21 cellular contexts compared by ENCODE assay signal in the genomic region with DNA sequence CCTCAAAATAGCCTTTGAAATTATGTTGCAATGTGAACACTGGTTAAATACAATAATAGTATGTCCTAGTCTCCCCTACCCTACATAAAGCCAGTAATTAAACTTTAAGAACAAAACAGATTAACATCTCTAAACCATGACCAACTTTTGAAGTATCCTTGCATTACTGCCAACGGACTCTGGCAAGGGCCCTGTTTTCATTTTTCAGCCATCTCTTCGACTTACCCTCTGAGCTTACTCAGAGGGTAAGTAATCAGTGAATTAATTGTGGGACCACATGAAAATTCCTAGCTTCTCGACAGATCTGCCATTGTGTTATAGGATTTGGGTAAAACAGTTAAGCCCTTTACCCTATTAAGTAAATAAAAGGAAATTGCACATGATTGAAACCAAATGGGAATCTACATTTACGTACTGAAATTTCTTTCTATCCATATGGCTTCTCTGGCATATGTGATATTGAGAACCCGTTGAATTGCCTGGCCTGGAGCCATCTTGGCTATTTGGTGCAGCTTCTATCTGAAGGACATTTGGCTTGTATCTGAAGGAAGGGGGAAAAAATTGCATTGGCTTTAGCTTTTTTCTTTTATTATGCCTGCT. TPM values are rescaled to one million over a fixed set of nuclear protein-coding genes. Genes with fewer than 3 reads are reported as not detected.
DNase-seq lines count a peak whose midpoint lies in the region; ATAC-seq and TF ChIP-seq lines count a peak whose summit lies in the region.
"Had no signal": no experiment of that assay in that cellular context is flagged by ENCODE, and none has a peak within 500 bp of the region (broad histone marks: within the 10 kb centered on the region; RNA-seq: fewer than 3 reads in every experiment).

No MANE protein-coding gene starts in this region.

- H3K4me3 Mint-ChIP-seq in endothelial cell (ENCODE audit: unreplicated experiment): no peak overlapping the region
- H3K4me3 Mint-ChIP-seq: central memory CD8-positive, alpha-beta T cell had no signal

- no peaks in the 10 kb centered on the region for H3K27me3 Mint-ChIP-seq in endothelial cell (ENCODE audit: unreplicated experiment)
- H3K27me3 Mint-ChIP-seq: central memory CD8-positive, alpha-beta T cell had no signal

- H3K36me3 Mint-ChIP-seq in endothelial cell (ENCODE audit: low read depth, unreplicated experiment): no peaks in the 10 kb centered on the region

- H3K36me3 ChIP-seq in adipocyte (ENCODE audit: control insufficient read depth, insufficient read depth, low read length, severe bottlenecking): no peaks in the 10 kb centered on the region
- H3K36me3 ChIP-seq: esophagus muscularis mucosa, suprapubic skin had no signal

- no peak for TF ChIP-seq CTCF in endothelial cell (IDR thresholded peaks at IDR 0.05; ENCODE audit: unreplicated experiment)

- no peak overlapping the region for H3K27ac Mint-ChIP-seq in endothelial cell (ENCODE audit: unreplicated experiment)

- DNase-seq in G401 (ENCODE audit: low spot score): peak; percentile 88
- peak; percentile 72 for DNase-seq in NCI-H1694 (lab: John Stamatoyannopoulos, UW)
- peak; percentile 6 for DNase-seq in adipocyte (ENCODE audit: low read depth)
- peak; percentile 20 for DNase-seq in pons (ENCODE audit: low spot score)
- DNase-seq in stimulated activated CD4-positive, alpha-beta T cell treated with anti-CD3 and anti-CD28 coated beads, Interleukin-15, amount 100 ng/mL, for 24 hours: no peak
- no peak for DNase-seq in left cardiac atrium
- DNase-seq in endothelial cell (ENCODE audit: low spot score): no peak
- DNase-seq: activated gamma-delta T cell treated with Interleukin-2 at 50 U/mL for 16 hours, AML-193, amygdala, EL, H7, heart right ventricle, Kasumi-1, NCI-H510A, SHP77, T-helper 1 cell had no signal

- ATAC-seq in GM18867 (IDR thresholded peaks at IDR 0.05; ENCODE audit: unreplicated experiment) (no peak), left cardiac atrium (no peak)
- ATAC-seq: heart right ventricle had no signal

- in situ Hi-C loops in G401 (cut with HindIII; ENCODE audit: low sequenced_read_pairs): no loop called here

- no peaks in the 10 kb centered on the region for H3K9me3 Mint-ChIP-seq in endothelial cell (ENCODE audit: unreplicated experiment)

- intact Hi-C loops in left cardiac atrium (cut with DNase I): no loop called here

- H3K4me1 Mint-ChIP-seq in endothelial cell (ENCODE audit: unreplicated experiment): no peaks in the 10 kb centered on the region
- H3K4me1 Mint-ChIP-seq: central memory CD8-positive, alpha-beta T cell had no signal

- no peaks in the 10 kb centered on the region for H3K27me3 ChIP-seq in adipocyte (replicated peaks; ENCODE audit: control insufficient read depth, insufficient read depth, low read length)
- H3K27me3 ChIP-seq: esophagus muscularis mucosa, heart right ventricle, suprapubic skin had no signal

- peaks cover 15% of the 10 kb centered on the region for H3K4me1 ChIP-seq in adipocyte (ENCODE audit: control insufficient read depth, insufficient read depth, low read length)
- H3K4me1 ChIP-seq: suprapubic skin had no signal

- no peak overlapping the region for H3K9ac ChIP-seq in adipocyte (ENCODE audit: low read length)

- H3K9me3 ChIP-seq in adipocyte (ENCODE audit: control insufficient read depth, low read length): no peaks in the 10 kb centered on the region
- H3K9me3 ChIP-seq: esophagus muscularis mucosa, heart right ventricle, suprapubic skin had no signal

- peak overlapping the region; percentile 53 for H3K4me3 ChIP-seq in adipocyte (ENCODE audit: low read length)
- H3K4me3 ChIP-seq: esophagus muscularis mucosa, heart right ventricle, suprapubic skin had no signal

RNA-seq across cellular contexts. Expression of gene DYNC1I1, which starts 39.6 kb away (rescaled TPM):
- total RNA-seq in G401 (2014; rRNA removed; shearing (Covaris generic)): not detected in 2 replicates
- total RNA-seq in left cardiac atrium (10 to 100 TPM; 18.5 to 23.6 TPM), endothelial cell (ENCODE audit: unreplicated experiment) (3.1 TPM)

Comparison
In these comparisons a context has a peak if more than half of its experiments do, and no peak if none do; other contexts are left out.
1. DNase-seq: peak in G401 (single experiment), NCI-H1694 (single experiment), adipocyte (single experiment) and pons (single experiment); none in stimulated activated CD4-positive, alpha-beta T cell treated with anti-CD3 and anti-CD28 coated beads, Interleukin-15, amount 100 ng/mL, for 24 hours (single experiment), left cardiac atrium (single experiment) and endothelial cell (single experiment).